In the genomic region with DNA sequence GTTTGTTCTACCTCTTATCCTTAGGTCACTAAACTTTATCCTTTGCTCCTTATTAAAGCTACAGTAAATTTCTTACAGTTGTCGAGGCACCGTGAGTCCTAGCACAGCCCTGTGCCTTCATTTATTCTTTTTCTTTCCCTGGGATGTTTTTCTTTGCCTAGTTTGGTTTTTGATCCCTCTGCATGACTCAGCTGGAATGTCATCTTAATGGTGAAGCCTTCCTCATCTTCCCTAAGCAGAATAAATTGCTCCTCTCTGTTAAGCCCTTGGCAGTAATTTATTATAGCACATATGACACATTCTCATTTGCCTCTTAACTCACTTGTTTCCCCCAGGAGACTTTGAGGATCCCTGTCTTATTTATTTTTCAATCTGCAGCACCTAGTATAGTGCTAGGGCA, we compare ENCODE assay signal across 16 cellular contexts. TPM values are rescaled to one million over a fixed set of nuclear protein-coding genes. Genes with fewer than 3 reads are reported as not detected.
DNase-seq lines count a peak whose midpoint lies in the region; ATAC-seq and TF ChIP-seq lines count a peak whose summit lies in the region.
"Had no signal": no experiment of that assay in that cellular context is flagged by ENCODE, and none has a peak within 500 bp of the region (broad histone marks: within the 10 kb centered on the region; RNA-seq: fewer than 3 reads in every experiment).

No MANE protein-coding gene starts in this region.

- intact Hi-C loops in CD4-positive, alpha-beta T cell (cut with DNase I, micrococcal nuclease): no loop called here
- intact Hi-C loops in ascending aorta (cut with DNase I): no loop called here

- H3K9me3 ChIP-seq in CD4-positive, alpha-beta T cell (ENCODE audit: control insufficient read depth, low read length): no peaks in the 10 kb centered on the region
- no peaks in the 10 kb centered on the region for H3K9me3 ChIP-seq in endodermal cell (ENCODE audit: control insufficient read depth, low read length)
- H3K9me3 ChIP-seq in ascending aorta: no peaks in the 10 kb centered on the region
- H3K9me3 ChIP-seq: thoracic aorta had no signal

- H3K4me1 ChIP-seq in endodermal cell (ENCODE audit: control insufficient read depth, insufficient read depth, low read length) (no peaks in the 10 kb centered on the region), ascending aorta (no peaks in the 10 kb centered on the region)

- H3K27ac Mint-ChIP-seq in mesothelial cell of epicardium (peak overlapping the region; percentile 26), endodermal cell (no peak overlapping the region)
- no peak overlapping the region for H3K27ac Mint-ChIP-seq in CD4-positive, alpha-beta T cell
- H3K27ac Mint-ChIP-seq: B cell had no signal

- H3K36me3 Mint-ChIP-seq in mesothelial cell of epicardium (peaks cover 23% of the 10 kb centered on the region), endodermal cell (ENCODE audit: low read depth) (peaks cover 42% of the 10 kb centered on the region)
- peaks cover 66% of the 10 kb centered on the region for H3K36me3 Mint-ChIP-seq in CD4-positive, alpha-beta T cell (ENCODE audit: low read depth)

- TF ChIP-seq CTCF in mesothelial cell of epicardium (IDR thresholded peaks at IDR 0.05; ENCODE audit: unreplicated experiment): no peak
- no peak for TF ChIP-seq CTCF in CD4-positive, alpha-beta T cell (IDR thresholded peaks at IDR 0.05)
- TF ChIP-seq CTCF in endodermal cell (conservative IDR thresholded peaks at IDR 0.05): no peak
- no peak for TF ChIP-seq CTCF in ascending aorta (IDR thresholded peaks at IDR 0.05)

- H3K27me3 Mint-ChIP-seq in mesothelial cell of epicardium (ENCODE audit: low read depth) (no peaks in the 10 kb centered on the region), endodermal cell (ENCODE audit: insufficient read depth) (no peaks in the 10 kb centered on the region)
- H3K27me3 Mint-ChIP-seq in CD4-positive, alpha-beta T cell: no peaks in the 10 kb centered on the region
- H3K27me3 Mint-ChIP-seq: B cell had no signal

- WGBS in endodermal cell (ENCODE audit: insufficient coverage in 1 of 2, insufficient read length in 1 of 2), 2 experiments: 88 to 98% methylated on average over 2 of the region's 2 CpGs

- H3K36me3 ChIP-seq in endodermal cell (ENCODE audit: control insufficient read depth, insufficient read depth, low read length) (peaks cover 67% of the 10 kb centered on the region), ascending aorta (peaks cover 26 to 65% of the 10 kb centered on the region in 2 donors)

- DNase-seq in COLO829 (ENCODE audit: low spot score): peak; percentile 31
- peak; percentile 36 for DNase-seq in HT1080 (ENCODE audit: low read depth)
- DNase-seq in astrocyte of the hippocampus (ENCODE audit: low read depth, low spot score): peak; percentile 70
- no peak for DNase-seq in mesothelial cell of epicardium (ENCODE audit: low spot score in 2 of 2, unreplicated experiment in 2 of 2)
- DNase-seq in CD4-positive, alpha-beta T cell: no peak
- no peak for DNase-seq in endodermal cell
- no peak for DNase-seq in ascending aorta (ENCODE audit: low spot score in 2 of 2)
- DNase-seq: activated effector memory CD4-positive, alpha-beta T cell treated with Interleukin-2 at 50 U/mL for 16 hours; aorta; NCI-H1105 treated with DMSO at 0.1 percent for 48 hours; WERI-Rb-1 had no signal

- no peak overlapping the region for H3K9ac ChIP-seq in endodermal cell (ENCODE audit: extremely low read depth, low read length, poor library complexity, severe bottlenecking)

- H3K27ac ChIP-seq in CD4-positive, alpha-beta T cell (ENCODE audit: low read depth, low read length): no peak overlapping the region
- H3K27ac ChIP-seq in endodermal cell (ENCODE audit: low read depth, low read length) (no peak overlapping the region), ascending aorta (no peak overlapping the region)
- H3K27ac ChIP-seq: coronary artery, skin epidermis, thoracic aorta, WERI-Rb-1 had no signal

- H3K4me3 Mint-ChIP-seq in mesothelial cell of epicardium: no peak overlapping the region
- H3K4me3 Mint-ChIP-seq in CD4-positive, alpha-beta T cell: no peak overlapping the region
- no peak overlapping the region for H3K4me3 Mint-ChIP-seq in endodermal cell
- H3K4me3 Mint-ChIP-seq: B cell had no signal

- ATAC-seq in HG02588 (IDR thresholded peaks at IDR 0.05; ENCODE audit: unreplicated experiment): no peak
- ATAC-seq in CD4-positive, alpha-beta T cell (ENCODE audit: poor library complexity): no peak

- H3K4me1 Mint-ChIP-seq in mesothelial cell of epicardium: no peaks in the 10 kb centered on the region
- H3K4me1 Mint-ChIP-seq in CD4-positive, alpha-beta T cell (ENCODE audit: low read depth): no peaks in the 10 kb centered on the region
- no peaks in the 10 kb centered on the region for H3K4me1 Mint-ChIP-seq in endodermal cell
- H3K4me1 Mint-ChIP-seq: B cell had no signal

- H3K27me3 ChIP-seq in CD4-positive, alpha-beta T cell (ENCODE audit: control insufficient read depth, insufficient read depth, low read length): no peaks in the 10 kb centered on the region
- no peaks in the 10 kb centered on the region for H3K27me3 ChIP-seq in endodermal cell (ENCODE audit: control insufficient read depth, insufficient read depth, low read length, poor library complexity, severe bottlenecking)
- no peaks in the 10 kb centered on the region for H3K27me3 ChIP-seq in ascending aorta

- POLR2A ChIA-PET in CD4-positive, alpha-beta T cell (lab: Charles Lee): no interaction called here

- CTCF ChIA-PET in CD4-positive, alpha-beta T cell (lab: Charles Lee): no interaction called here

- H3K9me3 Mint-ChIP-seq in mesothelial cell of epicardium: peaks cover 4% of the 10 kb centered on the region
- no peaks in the 10 kb centered on the region for H3K9me3 Mint-ChIP-seq in CD4-positive, alpha-beta T cell
- peaks cover 3% of the 10 kb centered on the region for H3K9me3 Mint-ChIP-seq in endodermal cell

- no peak overlapping the region for H3K4me3 ChIP-seq in endodermal cell (ENCODE audit: low read length)
- H3K4me3 ChIP-seq in ascending aorta: no peak overlapping the region
- H3K4me3 ChIP-seq: coronary artery, skin epidermis, thoracic aorta had no signal

RNA-seq across cellular contexts. Expression of a gene that starts 16.6 kb away (rescaled TPM):
- total RNA-seq in HT1080 (2014; rRNA removed; shearing (Covaris generic)): 46.4 and 61.3 TPM in 2 replicates
- 40.4 and 42.5 TPM in 2 replicates for polyA plus RNA-seq in HT1080 (2015; cell fraction: cytosol; rRNA removed)
- polyA plus RNA-seq in HT1080 (2015; cell fraction: nucleus; rRNA removed): 60.4 and 71.0 TPM in 2 replicates
- total RNA-seq in mesothelial cell of epicardium (62.2 to 71.5 TPM (median 67.1 TPM) in 3 replicates), endodermal cell (10 to 100 TPM; 53.2 to 53.8 TPM), ascending aorta (32.2 TPM)
- total RNA-seq in CD4-positive, alpha-beta T cell: 10 to 100 TPM; 38.8 to 43.6 TPM
- 88.6 TPM for polyA plus RNA-seq in endodermal cell (2013, experiment 1 of 2)
- 89.5 TPM for polyA plus RNA-seq in endodermal cell (2013, experiment 2 of 2)

RNA-seq across cellular contexts. Expression of a gene that starts 28.1 kb away (rescaled TPM):
- total RNA-seq in HT1080 (2014; rRNA removed; shearing (Covaris generic)): 159 and 201 TPM in 2 replicates
- polyA plus RNA-seq in HT1080 (2015; cell fraction: cytosol; rRNA removed): 250 and 251 TPM in 2 replicates
- 205 and 224 TPM in 2 replicates for polyA plus RNA-seq in HT1080 (2015; cell fraction: nucleus; rRNA removed)
- 133 to 142 TPM (median 133 TPM) in 3 replicates for total RNA-seq in mesothelial cell of epicardium
- total RNA-seq in CD4-positive, alpha-beta T cell: 100 to 1,000 TPM; 104 to 108 TPM
- 100 to 1,000 TPM; 279 to 291 TPM for total RNA-seq in endodermal cell
- 172 TPM for polyA plus RNA-seq in endodermal cell (2013, experiment 1 of 2)
- polyA plus RNA-seq in endodermal cell (2013, experiment 2 of 2): 166 TPM
- total RNA-seq in ascending aorta: 83.3 TPM

Comparison
In these comparisons a context has a peak if more than half of its experiments do, and no peak if none do; other contexts are left out.
1. DNase-seq: peak in COLO829 (single experiment), HT1080 (single experiment) and astrocyte of the hippocampus (single experiment); none in mesothelial cell of epicardium (0 of 2), CD4-positive, alpha-beta T cell (0 of 10), endodermal cell (single experiment) and ascending aorta (0 of 2).